27 cellular contexts compared by ENCODE assay signal in the genomic region with DNA sequence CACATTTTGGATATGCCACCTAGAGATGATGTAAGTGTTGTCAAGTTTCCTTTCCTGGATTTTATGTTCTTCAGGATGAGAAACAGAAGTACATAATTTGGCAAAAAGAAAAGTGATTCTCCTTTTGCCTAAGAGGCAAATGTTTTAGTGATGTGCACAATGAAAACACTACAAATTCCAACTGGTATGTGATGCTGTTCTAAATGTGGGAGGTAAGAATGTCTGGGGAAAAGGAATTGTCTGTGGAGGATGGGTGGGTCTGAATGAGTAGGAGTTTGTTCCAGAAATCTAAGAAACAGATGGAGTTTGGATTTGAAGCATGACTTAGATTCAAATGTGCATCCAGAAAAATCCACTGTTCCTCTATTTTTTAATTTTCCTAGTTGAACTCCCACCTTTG.
A peak's percentile ranks its signal among the peaks of the same experiment; 100 is the strongest.
DNase-seq lines count a peak whose midpoint lies in the region; ATAC-seq and TF ChIP-seq lines count a peak whose summit lies in the region.
"Had no signal": no experiment of that assay in that cellular context is flagged by ENCODE, and none has a peak within 500 bp of the region (broad histone marks: within the 10 kb centered on the region; RNA-seq: fewer than 3 reads in every experiment).

No MANE protein-coding gene starts in this region.

- ATAC-seq in Right ventricle myocardium superior (ENCODE audit: poor library complexity) (peak; percentile 64), HG03460 (IDR thresholded peaks at IDR 0.05; ENCODE audit: unreplicated experiment) (no peak), GM18907 (IDR thresholded peaks at IDR 0.05; ENCODE audit: unreplicated experiment) (no peak)
- ATAC-seq: activated CD4-positive, alpha-beta T cell treated with anti-CD3 and anti-CD28 coated beads for 36 hours; activated CD8-positive, alpha-beta T cell treated with anti-CD3 and anti-CD28 coated beads, Interleukin-2, amount 10 ng/mL, durations not matched to agents 7 days and 5 days; gastrocnemius medialis; stimulated activated memory B cell treated with anti-CD40 and anti-IgM and Interleukin-4, amounts not matched to agents 10 μg/mL and 1 μg/mL and 100 μg/mL, for 72 hours had no signal

- no peak overlapping the region for H3K9ac ChIP-seq in trophoblast cell (ENCODE audit: low read length)
- H3K9ac ChIP-seq: KMS-11 had no signal

- intact Hi-C loops in Right ventricle myocardium superior (cut with DNase I) = no loop called here
- intact Hi-C loops in cardiac septum (cut with DNase I) = no loop called here

- H3K36me3 ChIP-seq in trophoblast cell (ENCODE audit: control insufficient read depth in 1 of 2, insufficient read depth in 2 of 2, low read length in 2 of 2) = no peaks in the 10 kb centered on the region
- H3K36me3 ChIP-seq: gastrocnemius medialis, prostate gland, upper lobe of left lung had no signal

- no peaks in the 10 kb centered on the region for H3K79me2 ChIP-seq in trophoblast cell (ENCODE audit: control insufficient read depth, insufficient read depth, low read length, poor library complexity)

- H3K18ac ChIP-seq in trophoblast cell (ENCODE audit: low read length) = no peak overlapping the region

- H2BK12ac ChIP-seq in trophoblast cell (ENCODE audit: low read length) = no peak overlapping the region

- H3K79me1 ChIP-seq in trophoblast cell (ENCODE audit: low read length) = no peaks in the 10 kb centered on the region

- H3K23ac ChIP-seq in trophoblast cell (ENCODE audit: low read length) = no peak overlapping the region

- no peak overlapping the region for H2BK5ac ChIP-seq in trophoblast cell (ENCODE audit: low read depth, low read length, poor library complexity)

- no peak overlapping the region for H3K14ac ChIP-seq in trophoblast cell (ENCODE audit: low read length)

- no peak for TF ChIP-seq CTCF in fibroblast of pulmonary artery (IDR thresholded peaks at IDR 0.05; ENCODE audit: low read length, missing control alignments)

- no peak overlapping the region for H3K4ac ChIP-seq in trophoblast cell (ENCODE audit: low read depth, low read length)

- no peak overlapping the region for H2AK5ac ChIP-seq in trophoblast cell (ENCODE audit: low read length)

- no peaks in the 10 kb centered on the region for H3K4me1 ChIP-seq in trophoblast cell (ENCODE audit: control insufficient read depth in 1 of 2, insufficient read depth in 2 of 2, low read length in 2 of 2)
- H3K4me1 ChIP-seq: Caco-2, gastrocnemius medialis, prostate gland, upper lobe of left lung had no signal

- no peak overlapping the region for H2BK120ac ChIP-seq in trophoblast cell (ENCODE audit: insufficient read depth, low read length, poor library complexity)

- no peak overlapping the region for H2AFZ ChIP-seq in trophoblast cell (ENCODE audit: insufficient read depth, low read length, poor library complexity)

- no peak for DNase-seq in Right ventricle myocardium superior
- DNase-seq in cardiac septum (ENCODE audit: low spot score) = no peak
- peak; percentile 82 for DNase-seq in fibroblast of pulmonary artery (ENCODE audit: low read depth)
- DNase-seq in middle frontal gyrus (ENCODE audit: extremely low spot score, low spot score) = peak; percentile 54
- DNase-seq in trophoblast cell = no peak
- DNase-seq in NCI-H2171 treated with DMSO at 0.1 percent for 48 hours (lab: John Stamatoyannopoulos, UW) = no peak
- DNase-seq: 8988T; activated CD4-positive, alpha-beta T cell treated with anti-CD3 and anti-CD28 coated beads for 36 hours; activated CD8-positive, alpha-beta T cell treated with anti-CD3 and anti-CD28 coated beads, Interleukin-2, amount 10 ng/mL, durations not matched to agents 7 days and 5 days; activated naive CD4-positive, alpha-beta T cell treated with anti-CD3 and anti-CD28 coated beads, Interleukin-2, amount 10 ng/mL, durations not matched to agents 7 days and 5 days; Caco-2; effector memory CD4-positive, alpha-beta T cell; erythroblast; gastrocnemius medialis; H9; mesenchymal stem cell; MM.1S; NCI-H2081; NCI-H446; NCI-H774; upper lobe of left lung had no signal

- no peaks in the 10 kb centered on the region for H3K27me3 ChIP-seq in trophoblast cell (ENCODE audit: insufficient read depth, low read length)
- H3K27me3 ChIP-seq: gastrocnemius medialis, upper lobe of left lung had no signal

- H3K4me2 ChIP-seq in trophoblast cell (ENCODE audit: low read length) = no peak overlapping the region
- H3K4me2 ChIP-seq: KMS-11 had no signal

- no peaks in the 10 kb centered on the region for H3K9me3 ChIP-seq in trophoblast cell (ENCODE audit: insufficient read depth, low read depth, low read length)
- H3K9me3 ChIP-seq: gastrocnemius medialis, prostate gland had no signal

- H4K8ac ChIP-seq in trophoblast cell (ENCODE audit: low read depth, low read length) = no peak overlapping the region

- no peak overlapping the region for H4K12ac ChIP-seq in trophoblast cell (ENCODE audit: low read depth, low read length)

- H3K27ac ChIP-seq in trophoblast cell (ENCODE audit: low read depth, low read length) = no peak overlapping the region
- H3K27ac ChIP-seq: coronary artery, gastrocnemius medialis, KMS-11, prostate gland, upper lobe of left lung had no signal

- H4K91ac ChIP-seq in trophoblast cell (ENCODE audit: low read depth, low read length) = no peak overlapping the region

- H3K4me3 ChIP-seq in fibroblast of pulmonary artery (replicated peaks; ENCODE audit: low read depth, low read length) (no peak overlapping the region), trophoblast cell (ENCODE audit: low read depth, low read length) (no peak overlapping the region)
- H3K4me3 ChIP-seq: coronary artery, gastrocnemius medialis, prostate gland, upper lobe of left lung had no signal

Comparison
In these comparisons a context has a peak if more than half of its experiments do, and no peak if none do; other contexts are left out.
1. DNase-seq: peak in fibroblast of pulmonary artery (single experiment) and middle frontal gyrus (single experiment); none in Right ventricle myocardium superior (single experiment), cardiac septum (single experiment), trophoblast cell (0 of 2) and NCI-H2171 treated with DMSO at 0.1 percent for 48 hours (single experiment).